ENCODE assay signal across 22 cellular contexts in genomic region chr5:156383510-156383909, GRCh38. TPM values are rescaled to one million over a fixed set of nuclear protein-coding genes. Genes with fewer than 3 reads are reported as not detected.
DNase-seq lines count a peak whose midpoint lies in the region; ATAC-seq, FAIRE-seq and TF ChIP-seq lines count a peak whose summit lies in the region.
"Had no signal": no experiment of that assay in that cellular context is flagged by ENCODE, and none has a peak within 500 bp of the region (broad histone marks: within the 10 kb centered on the region; RNA-seq: fewer than 3 reads in every experiment).

No MANE protein-coding gene starts in this region.

- H3K4me3 ChIP-seq in astrocyte (ENCODE audit: insufficient read depth, low read depth, low read length) (no peak overlapping the region), foreskin fibroblast (ENCODE audit: low read depth in 1 of 2, low read length in 2 of 2) (peak overlapping the region; percentile 12 to 32), smooth muscle cell (no peak overlapping the region)
- H3K4me3 ChIP-seq: skin epidermis had no signal

- H3K79me2 ChIP-seq in astrocyte (ENCODE audit: insufficient read depth, low read length) (no peaks in the 10 kb centered on the region), smooth muscle cell (ENCODE audit: low read depth) (no peaks in the 10 kb centered on the region)

- H3K9me3 Mint-ChIP-seq in astrocyte (ENCODE audit: unreplicated experiment): no peaks in the 10 kb centered on the region
- H3K9me3 Mint-ChIP-seq: activated B cell treated with CpG ODN at 0.5 μM for 24 hours; memory B cell; stimulated activated memory B cell treated with anti-CD40 and anti-IgM and Interleukin-4, amounts not matched to agents 10 μg/mL and 1 μg/mL and 100 μg/mL, for 72 hours; T-cell had no signal

- H3K27me3 ChIP-seq in astrocyte (ENCODE audit: insufficient read depth, low read length) (no peaks in the 10 kb centered on the region), smooth muscle cell (ENCODE audit: low read depth) (no peaks in the 10 kb centered on the region)
- H3K27me3 ChIP-seq: neutrophil had no signal

- no peak for TF ChIP-seq CTCF in astrocyte (IDR thresholded peaks at IDR 0.05; ENCODE audit: insufficient read depth, low read depth, low read length)
- TF ChIP-seq CTCF in foreskin fibroblast (IDR thresholded peaks at IDR 0.05; ENCODE audit: low read depth, low read length): no peak
- no peak for TF ChIP-seq CTCF in smooth muscle cell (IDR thresholded peaks at IDR 0.05; ENCODE audit: borderline replicate concordance, insufficient read depth, poor library complexity, severe bottlenecking)

- 13% methylated on average over 1 of the region's 1 CpG for WGBS in smooth muscle cell (ENCODE audit: low lambda C conversion rate)

- H4K20me1 ChIP-seq in astrocyte (ENCODE audit: insufficient read depth, low read length): no peaks in the 10 kb centered on the region
- no peaks in the 10 kb centered on the region for H4K20me1 ChIP-seq in smooth muscle cell (ENCODE audit: low read depth)

- H3K9me3 ChIP-seq in astrocyte (ENCODE audit: insufficient read depth, low read depth, low read length) (no peaks in the 10 kb centered on the region), smooth muscle cell (replicated peaks; ENCODE audit: low read depth) (no peaks in the 10 kb centered on the region)
- H3K9me3 ChIP-seq: neutrophil had no signal

- no peak overlapping the region for H2AFZ ChIP-seq in astrocyte (ENCODE audit: low read depth, low read length)
- H2AFZ ChIP-seq in smooth muscle cell (ENCODE audit: low read depth): no peak overlapping the region

- H3K36me3 Mint-ChIP-seq in astrocyte (ENCODE audit: low read depth, unreplicated experiment): no peaks in the 10 kb centered on the region
- H3K36me3 Mint-ChIP-seq: CD4-positive, alpha-beta memory T cell; memory B cell; stimulated activated memory B cell treated with anti-CD40 and anti-IgM and Interleukin-4, amounts not matched to agents 10 μg/mL and 1 μg/mL and 100 μg/mL, for 72 hours; T-cell had no signal

- H3F3A ChIP-seq in smooth muscle cell (ENCODE audit: low read depth): peaks cover 7% of the 10 kb centered on the region

- no peak for FAIRE-seq in astrocyte (lab: Jason Lieb, UNC)
- FAIRE-seq: GM12891 had no signal

- H3K36me3 ChIP-seq in astrocyte (ENCODE audit: insufficient read depth, low read length): no peaks in the 10 kb centered on the region
- H3K36me3 ChIP-seq in smooth muscle cell (ENCODE audit: low read depth): no peaks in the 10 kb centered on the region
- H3K36me3 ChIP-seq: neutrophil had no signal

- H3K4me1 ChIP-seq in astrocyte (ENCODE audit: insufficient read depth, low read length) (peaks cover 3% of the 10 kb centered on the region), smooth muscle cell (ENCODE audit: low read depth) (no peaks in the 10 kb centered on the region)

- peak overlapping the region; percentile 17 for H3K4me2 ChIP-seq in astrocyte (ENCODE audit: low read length)
- H3K4me2 ChIP-seq in smooth muscle cell: peak overlapping the region; percentile 17

- peak overlapping the region; percentile 77 for H3K27ac Mint-ChIP-seq in astrocyte (ENCODE audit: unreplicated experiment)
- H3K27ac Mint-ChIP-seq: activated B cell treated with CpG ODN at 0.5 μM for 24 hours; CD4-positive, alpha-beta memory T cell; memory B cell; stimulated activated memory B cell treated with anti-CD40 and anti-IgM and Interleukin-4, amounts not matched to agents 10 μg/mL and 1 μg/mL and 100 μg/mL, for 72 hours; T-cell had no signal

- peaks cover 24% of the 10 kb centered on the region for H3K4me1 Mint-ChIP-seq in astrocyte (ENCODE audit: low read depth, unreplicated experiment)
- H3K4me1 Mint-ChIP-seq: activated B cell treated with CpG ODN at 0.5 μM for 24 hours; CD4-positive, alpha-beta memory T cell; memory B cell; stimulated activated memory B cell treated with anti-CD40 and anti-IgM and Interleukin-4, amounts not matched to agents 10 μg/mL and 1 μg/mL and 100 μg/mL, for 72 hours; T-cell had no signal

- H3K27ac ChIP-seq in astrocyte (ENCODE audit: low read depth, low read length) (no peak overlapping the region), smooth muscle cell (ENCODE audit: low read depth) (peak overlapping the region; percentile 51)
- H3K27ac ChIP-seq: 22Rv1, neutrophil had no signal

- no peak overlapping the region for H3K4me3 Mint-ChIP-seq in astrocyte (ENCODE audit: unreplicated experiment)
- H3K4me3 Mint-ChIP-seq: activated B cell treated with CpG ODN at 0.5 μM for 24 hours; CD4-positive, alpha-beta memory T cell; memory B cell; stimulated activated memory B cell treated with anti-CD40 and anti-IgM and Interleukin-4, amounts not matched to agents 10 μg/mL and 1 μg/mL and 100 μg/mL, for 72 hours; T-cell had no signal

- H3K27me3 Mint-ChIP-seq in astrocyte (ENCODE audit: low read depth, unreplicated experiment): no peaks in the 10 kb centered on the region
- H3K27me3 Mint-ChIP-seq: activated B cell treated with CpG ODN at 0.5 μM for 24 hours; stimulated activated memory B cell treated with anti-CD40 and anti-IgM and Interleukin-4, amounts not matched to agents 10 μg/mL and 1 μg/mL and 100 μg/mL, for 72 hours had no signal

- ATAC-seq in activated CD4-positive, CD25-positive, alpha-beta regulatory T cell treated with anti-CD3 and anti-CD28 coated beads, Interleukin-2, amount 50 U/mL, for 24 hours: no peak
- ATAC-seq in left lobe of liver: no peak
- ATAC-seq: stimulated activated memory B cell treated with anti-CD40 and anti-IgM and Interleukin-4, amounts not matched to agents 10 μg/mL and 1 μg/mL and 100 μg/mL, for 72 hours; T-cell had no signal

- DNase-seq in NCI-H1694 treated with DMSO at 0.1 percent for 48 hours (lab: John Stamatoyannopoulos, UW) (peak; percentile 15), NCI-H1694 (lab: John Stamatoyannopoulos, UW) (no peak), astrocyte (ENCODE audit: low read depth) (peak; percentile 48), foreskin fibroblast (peak; percentile 48 to 92), smooth muscle cell (lab: John Stamatoyannopoulos, UW; ENCODE audit: unreplicated experiment) (no peak), NCI-H345 (lab: John Stamatoyannopoulos, UW) (no peak), left lobe of liver (ENCODE audit: low spot score) (no peak)
- DNase-seq: activated B cell treated with CpG ODN at 0.5 μM for 24 hours; activated effector memory CD4-positive, alpha-beta T cell treated with Interleukin-2 at 50 U/mL for 16 hours; anterior cingulate cortex; CD4-positive, alpha-beta memory T cell; effector CD4-positive, alpha-beta T cell; GOT3; T-cell; trophoblast cell had no signal

- H3K9ac ChIP-seq in astrocyte (ENCODE audit: low read length) (no peak overlapping the region), smooth muscle cell (ENCODE audit: low read depth) (no peak overlapping the region)

RNA-seq across cellular contexts. Expression of gene SGCD, which starts 56.5 kb away (rescaled TPM):
- total RNA-seq in astrocyte (2.9 and 5.6 TPM in 2 replicates), smooth muscle cell (1.6 and 2.6 TPM in 2 replicates), left lobe of liver (0.28 TPM)
- polyA plus RNA-seq in smooth muscle cell: 2.3 and 3.5 TPM in 2 replicates
- total RNA-seq: activated B cell treated with CpG ODN at 0.5 μM for 24 hours; CD4-positive, alpha-beta memory T cell had no signal
- polyA plus RNA-seq: CD4-positive, alpha-beta memory T cell had no signal

Comparison
In these comparisons a context has a peak if more than half of its experiments do, and no peak if none do; other contexts are left out.
1. DNase-seq: peak in NCI-H1694 treated with DMSO at 0.1 percent for 48 hours (single experiment), astrocyte (single experiment) and foreskin fibroblast (2 of 2); none in NCI-H1694 (single experiment), smooth muscle cell (single experiment), NCI-H345 (single experiment) and left lobe of liver (single experiment).
2. H3K4me3 ChIP-seq: peak in foreskin fibroblast (2 of 2); none in astrocyte (single experiment) and smooth muscle cell (single experiment).